Comparison of ENCODE assay signal across 12 cellular contexts in genomic region chr6:132491303-132491702, GRCh38. TPM values are rescaled to one million over a fixed set of nuclear protein-coding genes. Genes with fewer than 3 reads are reported as not detected.
DNase-seq lines count a peak whose midpoint lies in the region; FAIRE-seq and TF ChIP-seq lines count a peak whose summit lies in the region.
"Had no signal": no experiment of that assay in that cellular context is flagged by ENCODE, and none has a peak within 500 bp of the region (broad histone marks: within the 10 kb centered on the region; RNA-seq: fewer than 3 reads in every experiment).

No MANE protein-coding gene starts in this region.

- H3K9me3 Mint-ChIP-seq in MCF 10A (ENCODE audit: unreplicated experiment), result peaks cover 9% of the 10 kb centered on the region

- no peak for TF ChIP-seq EP300 in tibial nerve (IDR thresholded peaks at IDR 0.05)

- intact Hi-C loops in MCF 10A (cut with micrococcal nuclease), result no loop called here
- intact Hi-C loops in mammary epithelial cell (cut with micrococcal nuclease), result no loop called here
- intact Hi-C loops in head of caudate nucleus (cut with DNase I), result no loop called here

- H2AFZ ChIP-seq in mammary epithelial cell (ENCODE audit: low read depth, low read length), result no peak overlapping the region

- dilution Hi-C loops in mammary epithelial cell (cut with HindIII; ENCODE audit: low sequenced_read_pairs), result loop anchor here (25.0 kb wide), 1 partner anchor 204 kb away; no protein-coding TSS in a partner anchor

- peaks cover 76% of the 10 kb centered on the region for H3K79me2 ChIP-seq in mammary epithelial cell (ENCODE audit: insufficient read depth, low read length)

- no peaks in the 10 kb centered on the region for H3K36me3 ChIP-seq in mammary epithelial cell (ENCODE audit: insufficient read depth, low read length)
- H3K36me3 ChIP-seq in adipocyte (ENCODE audit: control insufficient read depth, insufficient read depth, low read length, severe bottlenecking), result peaks cover 20% of the 10 kb centered on the region
- peaks cover 0 to 22% (median 0%) of the 10 kb centered on the region in 3 donors for H3K36me3 ChIP-seq in tibial nerve

- POLR2A ChIA-PET in MCF 10A (lab: Yijun Ruan, JAX), result no interaction called here

- 94% methylated on average over 5 of the region's 5 CpGs for WGBS in mammary epithelial cell (ENCODE audit: low coverage, missing lambda C conversion rate)
- WGBS in tibial nerve, 2 donors, result 58 to 67% methylated on average over 5 of the region's 5 CpGs

- no peak overlapping the region for H3K27ac ChIP-seq in mammary epithelial cell (ENCODE audit: insufficient read depth, low read depth, low read length)
- peak overlapping the region in 3 of 4 donors; percentile 32 to 85 (median 76) for H3K27ac ChIP-seq in tibial nerve

- TF ChIP-seq CTCF in MCF 10A (IDR thresholded peaks at IDR 0.05; ENCODE audit: unreplicated experiment), result no peak
- TF ChIP-seq CTCF in mammary epithelial cell (conservative IDR thresholded peaks at IDR 0.05 in 1 of 2, IDR thresholded peaks at IDR 0.05 in 1 of 2; ENCODE audit: extremely low read depth in 1 of 2, insufficient read depth in 1 of 2, low read depth in 1 of 2, low read length in 2 of 2), result no peak
- no peak for TF ChIP-seq CTCF in tibial nerve (IDR thresholded peaks at IDR 0.05)

- no peaks in the 10 kb centered on the region for H3K4me1 ChIP-seq in mammary epithelial cell (ENCODE audit: insufficient read depth, low read length)
- H3K4me1 ChIP-seq in adipocyte (ENCODE audit: control insufficient read depth, insufficient read depth, low read length), result peaks cover 30% of the 10 kb centered on the region
- H3K4me1 ChIP-seq in tibial nerve, result peaks cover 0 to 48% (median 25%) of the 10 kb centered on the region in 4 donors

- in situ Hi-C loops in mammary epithelial cell (cut with MboI; ENCODE audit: low sequenced_read_pairs in 2 of 2), result loop anchor here in 1 of 2 donors (25.0 kb wide), 1 partner anchor 579 kb away; no protein-coding TSS in a partner anchor

- H4K20me1 ChIP-seq in mammary epithelial cell (ENCODE audit: insufficient read depth, low read length), result no peaks in the 10 kb centered on the region

- DNase-seq in MCF 10A (ENCODE audit: unreplicated experiment) (peak; percentile 62), mammary epithelial cell (no peak), adipocyte (ENCODE audit: low read depth) (peak; percentile 49), head of caudate nucleus (peak in 24 of 42 donors; percentile 13 to 75 (median 40)), tibial nerve (ENCODE audit: low spot score in 2 of 2) (peak in 1 of 2 donors; percentile 63), NCI-H2196 treated with DMSO at 0.1 percent for 48 hours (lab: John Stamatoyannopoulos, UW; ENCODE audit: unreplicated experiment) (no peak), RCC 7860 (ENCODE audit: low spot score) (no peak), OCI-M1 (lab: John Stamatoyannopoulos, UW) (no peak)
- DNase-seq: cerebellar nuclear complex, naive B cell, NCI-H526 had no signal

- no peak for FAIRE-seq in RCC 7860 (lab: Jason Lieb, UNC)

- no peak overlapping the region for H3K4me3 Mint-ChIP-seq in MCF 10A (ENCODE audit: unreplicated experiment)
- H3K4me3 Mint-ChIP-seq: naive B cell had no signal

- H3K4me3 ChIP-seq in mammary epithelial cell (replicated peaks in 1 of 3; ENCODE audit: insufficient read depth in 1 of 3, low read depth in 2 of 3, low read length in 3 of 3) (no peak overlapping the region), adipocyte (ENCODE audit: low read length) (no peak overlapping the region), tibial nerve (no peak overlapping the region)

- BruUV-seq in MCF 10A (replicated peaks; lab: Mats Ljungman, UMichigan) (no TSS peak), mammary epithelial cell (replicated peaks; lab: Mats Ljungman, UMichigan) (no TSS peak)

- H3K4me2 ChIP-seq in mammary epithelial cell (ENCODE audit: insufficient read depth, low read depth, low read length), result no peak overlapping the region

- H3K27ac Mint-ChIP-seq in MCF 10A (ENCODE audit: low read depth, unreplicated experiment), result no peak overlapping the region
- H3K27ac Mint-ChIP-seq: naive B cell had no signal

- H3K9me3 ChIP-seq in mammary epithelial cell (replicated peaks; ENCODE audit: insufficient read depth, low read length) (no peaks in the 10 kb centered on the region), adipocyte (ENCODE audit: control insufficient read depth, low read length) (no peaks in the 10 kb centered on the region), tibial nerve (no peaks in the 10 kb centered on the region)

- H3K27me3 Mint-ChIP-seq in MCF 10A (ENCODE audit: insufficient read depth, unreplicated experiment), result no peaks in the 10 kb centered on the region
- H3K27me3 Mint-ChIP-seq: naive B cell had no signal

- H3K27me3 ChIP-seq in mammary epithelial cell (ENCODE audit: insufficient read depth, low read length) (no peaks in the 10 kb centered on the region), adipocyte (replicated peaks; ENCODE audit: control insufficient read depth, insufficient read depth, low read length) (no peaks in the 10 kb centered on the region), tibial nerve (no peaks in the 10 kb centered on the region)

- CTCF ChIA-PET in MCF 10A (lab: Yijun Ruan, JAX) (interaction anchor here (1.4 kb wide), 1 partner anchor 191 kb away, joined by 3 read pairs; no protein-coding TSS in a partner anchor), mammary epithelial cell (lab: Charles Lee; ENCODE audit: low non-redundant PET) (no interaction called here)

- H3K4me1 Mint-ChIP-seq in MCF 10A (ENCODE audit: insufficient read depth, unreplicated experiment), result no peaks in the 10 kb centered on the region

- H3K36me3 Mint-ChIP-seq in MCF 10A (ENCODE audit: insufficient read depth, unreplicated experiment), result no peaks in the 10 kb centered on the region

- TF ChIP-seq POLR2A in tibial nerve (IDR thresholded peaks at IDR 0.05), result no peak

- no peak overlapping the region for H3K9ac ChIP-seq in mammary epithelial cell (ENCODE audit: insufficient read depth, low read length)
- H3K9ac ChIP-seq in adipocyte (ENCODE audit: low read length), result peak overlapping the region; percentile 19

RNA-seq across cellular contexts. Expression of gene STX7, which starts 21.6 kb away (rescaled TPM):
- total RNA-seq in MCF 10A (2022) (31.3 and 33.0 TPM in 2 replicates), mammary epithelial cell (10 to 100 TPM; 36.3 to 44.3 TPM), tibial nerve (10 to 100 TPM; 53.4 to 92.0 (median 65.6) TPM)
- 21.2 TPM for polyA plus RNA-seq in mammary epithelial cell
- polyA minus RNA-seq in mammary epithelial cell, result 42.3 TPM

RNA-seq across cellular contexts. Expression of gene TAAR9, which starts 46.8 kb away (rescaled TPM):
- total RNA-seq in MCF 10A (2022) (not detected in 2 replicates), mammary epithelial cell (not detected), tibial nerve (not detected)
- polyA plus RNA-seq in mammary epithelial cell, result not detected
- not detected for polyA minus RNA-seq in mammary epithelial cell
- polyA plus RNA-seq: BJ had no signal

Comparison
In these comparisons a context has a peak if more than half of its experiments do, and no peak if none do; other contexts are left out.
1. DNase-seq: peak in MCF 10A (single experiment), adipocyte (single experiment) and head of caudate nucleus (24 of 42); none in mammary epithelial cell (single experiment), NCI-H2196 treated with DMSO at 0.1 percent for 48 hours (single experiment), RCC 7860 (single experiment) and OCI-M1 (single experiment).